ENCODE assay signal across 8 cellular contexts in the genomic region with DNA sequence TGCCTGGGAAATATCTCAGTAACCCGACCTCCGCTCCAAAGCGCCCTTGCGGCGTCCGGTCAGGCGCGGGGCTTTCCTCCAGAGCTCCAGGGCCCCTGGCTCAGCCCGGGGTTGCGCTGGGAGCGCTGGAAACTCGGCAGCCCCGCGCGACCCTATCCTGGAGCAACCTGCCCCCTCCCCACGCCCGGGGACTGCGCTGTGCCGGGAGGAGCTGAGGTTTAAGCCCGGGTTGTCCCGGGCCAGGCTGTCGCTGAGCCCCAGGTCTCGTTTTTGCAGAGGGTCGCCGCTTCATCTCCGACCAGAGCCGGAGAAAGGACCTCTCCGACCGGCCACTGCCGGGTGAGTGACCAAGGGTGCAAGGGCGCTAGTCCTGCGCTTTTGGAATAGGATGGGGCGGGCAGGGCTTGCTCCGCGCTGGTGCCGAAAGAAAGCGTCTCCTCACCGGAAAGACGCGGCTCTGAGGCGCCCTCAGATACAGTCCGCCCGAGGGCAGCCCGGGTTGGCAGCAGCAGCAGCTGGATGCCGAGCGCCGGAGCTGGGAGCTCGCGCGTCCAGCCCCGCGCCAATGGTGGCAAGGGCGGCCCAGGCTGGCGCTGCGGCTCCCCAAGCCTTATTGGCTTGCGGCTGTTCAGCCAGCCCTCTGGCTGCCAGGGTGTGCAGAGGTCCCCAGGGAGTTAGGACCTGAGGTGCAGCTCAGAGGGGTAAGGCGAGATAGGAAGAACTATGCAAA. TPM values are rescaled to one million over a fixed set of nuclear protein-coding genes. Genes with fewer than 3 reads are reported as not detected.
A peak's percentile ranks its signal among the peaks of the same experiment; 100 is the strongest.
DNase-seq lines count a peak whose midpoint lies in the region; ATAC-seq and TF ChIP-seq lines count a peak whose summit lies in the region.

No MANE protein-coding gene starts in this region.

- CTCF ChIA-PET in AG04450 (lab: Charles Lee): interaction anchor here (2.3 kb wide), 1 partner anchor 153 kb away, joined by 5 read pairs; no protein-coding TSS in a partner anchor

- DNase-seq in AG04450 (ENCODE audit: low read depth, low spot score) (no peak), NCI-H510A treated with DMSO at 0.1 percent for 48 hours (lab: John Stamatoyannopoulos, UW) (peak; percentile 74), epithelial cell of prostate (ENCODE audit: low read depth, low spot score) (peak; percentile 10), middle frontal gyrus (ENCODE audit: extremely low spot score, low spot score) (peak; percentile 17)
- peak; percentile 52 for DNase-seq in activated CD8-positive, alpha-beta memory T cell treated with anti-CD3 and anti-CD28 coated beads, Interleukin-2, amount 50 U/mL, for 4 hours
- peak; percentile 39 for DNase-seq in stimulated activated CD8-positive, alpha-beta memory T cell treated with anti-CD3 and anti-CD28 coated beads, Interleukin-4, amount 100 ng/mL, for 24 hours (ENCODE audit: low read depth)

- ATAC-seq in GM19023 (IDR thresholded peaks at IDR 0.05; ENCODE audit: unreplicated experiment) (peak; percentile 92), HG03139 (IDR thresholded peaks at IDR 0.05; ENCODE audit: unreplicated experiment) (peak; percentile 89)

- no peak for TF ChIP-seq CTCF in AG04450 (IDR thresholded peaks at IDR 0.05; ENCODE audit: low read depth, low read length)

- H3K27ac ChIP-seq in AG04450 (ENCODE audit: low read depth, low read length) (no peak overlapping the region), epithelial cell of prostate (no peak overlapping the region)

- no peaks in the 10 kb centered on the region for H3K9me3 ChIP-seq in AG04450 (ENCODE audit: control insufficient read depth, insufficient read depth, low read length)

- POLR2A ChIA-PET in AG04450 (lab: Yijun Ruan, JAX): no interaction called here

- peaks cover 3% of the 10 kb centered on the region for H3K27me3 ChIP-seq in AG04450 (ENCODE audit: control insufficient read depth, insufficient read depth, low read length)

- H3K4me3 ChIP-seq in AG04450 (ENCODE audit: low read depth, low read length): peak overlapping the region; percentile 62

RNA-seq across cellular contexts. Expression of a gene that starts 1.5 kb away (rescaled TPM):
- polyA plus RNA-seq in AG04450 (2011; rRNA removed): 0.12 and 0.14 TPM in 2 replicates
- polyA minus RNA-seq in AG04450 (2011; rRNA and poly(A)+ RNA removed): not detected in 2 replicates

RNA-seq across cellular contexts. Expression of a gene that starts 26.0 kb away (rescaled TPM):
- polyA plus RNA-seq in AG04450 (2011; rRNA removed): 64.8 and 78.0 TPM in 2 replicates
- polyA minus RNA-seq in AG04450 (2011; rRNA and poly(A)+ RNA removed): 27.8 and 49.6 TPM in 2 replicates

RNA-seq across cellular contexts. Expression of a gene that starts 26.2 kb away (rescaled TPM):
- 28.0 and 42.8 TPM in 2 replicates for polyA plus RNA-seq in AG04450 (2011; rRNA removed)
- polyA minus RNA-seq in AG04450 (2011; rRNA and poly(A)+ RNA removed): 21.6 and 33.4 TPM in 2 replicates
